Comparison of ENCODE assay signal across 8 cellular contexts in genomic region chr19:56367829-56368711, GRCh38. TPM values are rescaled to one million over a fixed set of nuclear protein-coding genes. Genes with fewer than 3 reads are reported as not detected.
DNase-seq lines count a peak whose midpoint lies in the region; ATAC-seq and TF ChIP-seq lines count a peak whose summit lies in the region.

No MANE protein-coding gene starts in this region.

- intact Hi-C loops in CD4-positive, alpha-beta T cell (cut with DNase I, micrococcal nuclease): no loop called here
- intact Hi-C loops in colonic mucosa (cut with DNase I): no loop called here

- H3K4me1 Mint-ChIP-seq in CD4-positive, alpha-beta T cell (ENCODE audit: low read depth): peaks cover 27% of the 10 kb centered on the region
- peaks cover 25% of the 10 kb centered on the region for H3K4me1 Mint-ChIP-seq in activated CD4-positive, alpha-beta T cell treated with anti-CD3 and anti-CD28 coated beads, Interleukin-2, amount 10 ng/mL, durations not matched to agents 7 days and 5 days

- no peaks in the 10 kb centered on the region for H3K4me1 ChIP-seq in colonic mucosa

- peak; percentile 53 to 79 (median 69) for DNase-seq in CD4-positive, alpha-beta T cell
- peak; percentile 96 for DNase-seq in H4 (ENCODE audit: low spot score)
- DNase-seq in NCI-H2107 treated with DMSO at 0.1 percent for 48 hours (lab: John Stamatoyannopoulos, UW; ENCODE audit: unreplicated experiment): peak; percentile 51
- peak; percentile 89 for DNase-seq in activated CD4-positive, alpha-beta T cell treated with anti-CD3 and anti-CD28 coated beads, Interleukin-2, amount 10 ng/mL, durations not matched to agents 7 days and 5 days
- DNase-seq in colonic mucosa: peak; percentile 89
- peak; percentile 90 for DNase-seq in kidney glomerular epithelial cell (lab: John Stamatoyannopoulos, UW)
- peak; percentile 71 for DNase-seq in stimulated activated CD4-positive, alpha-beta T cell treated with anti-CD3 and anti-CD28 coated beads, Interleukin-12 subunit alpha, Interleukin-12 subunit beta, amount 100 ng/mL, for 4 hours

- peaks cover 93% of the 10 kb centered on the region for H3K36me3 Mint-ChIP-seq in CD4-positive, alpha-beta T cell (ENCODE audit: low read depth)
- H3K36me3 Mint-ChIP-seq in activated CD4-positive, alpha-beta T cell treated with anti-CD3 and anti-CD28 coated beads, Interleukin-2, amount 10 ng/mL, durations not matched to agents 7 days and 5 days (ENCODE audit: low read depth): peaks cover 60% of the 10 kb centered on the region

- TF ChIP-seq CTCF in CD4-positive, alpha-beta T cell (IDR thresholded peaks at IDR 0.05): no peak
- no peak for TF ChIP-seq CTCF in colonic mucosa (IDR thresholded peaks at IDR 0.05)

- H3K4me3 Mint-ChIP-seq in CD4-positive, alpha-beta T cell: peak overlapping the region; percentile 95
- H3K4me3 Mint-ChIP-seq in activated CD4-positive, alpha-beta T cell treated with anti-CD3 and anti-CD28 coated beads, Interleukin-2, amount 10 ng/mL, durations not matched to agents 7 days and 5 days: peak overlapping the region; percentile 94

- POLR2A ChIA-PET in CD4-positive, alpha-beta T cell (lab: Charles Lee): interaction anchor here (0.7 to 2.0 kb wide), 3 partner anchors 53 to 1379 kb away, joined by 3 to 10 read pairs (median 4); partner anchors contain the start of genes ZNF776, ZNF805 and ZSCAN5A
- POLR2A ChIA-PET in activated CD4-positive, alpha-beta T cell treated with anti-CD3 and anti-CD28 coated beads, Interleukin-2, amount 10 ng/mL, durations not matched to agents 7 days and 5 days (lab: Charles Lee): no interaction called here

- no peaks in the 10 kb centered on the region for H3K36me3 ChIP-seq in colonic mucosa

- peak; percentile 91 for ATAC-seq in CD4-positive, alpha-beta T cell (ENCODE audit: poor library complexity)
- ATAC-seq in HG02588 (IDR thresholded peaks at IDR 0.05; ENCODE audit: unreplicated experiment): no peak

- CTCF ChIA-PET in CD4-positive, alpha-beta T cell (lab: Charles Lee): no interaction called here
- CTCF ChIA-PET in activated CD4-positive, alpha-beta T cell treated with anti-CD3 and anti-CD28 coated beads, Interleukin-2, amount 10 ng/mL, durations not matched to agents 7 days and 5 days (lab: Charles Lee): no interaction called here

- no peaks in the 10 kb centered on the region for H3K27me3 ChIP-seq in CD4-positive, alpha-beta T cell (ENCODE audit: control insufficient read depth, insufficient read depth, low read length)
- no peaks in the 10 kb centered on the region for H3K27me3 ChIP-seq in colonic mucosa

- H3K27ac Mint-ChIP-seq in CD4-positive, alpha-beta T cell: peak overlapping the region; percentile 87
- H3K27ac Mint-ChIP-seq in activated CD4-positive, alpha-beta T cell treated with anti-CD3 and anti-CD28 coated beads, Interleukin-2, amount 10 ng/mL, durations not matched to agents 7 days and 5 days: peak overlapping the region; percentile 96

- no peaks in the 10 kb centered on the region for H3K27me3 Mint-ChIP-seq in CD4-positive, alpha-beta T cell
- no peaks in the 10 kb centered on the region for H3K27me3 Mint-ChIP-seq in activated CD4-positive, alpha-beta T cell treated with anti-CD3 and anti-CD28 coated beads, Interleukin-2, amount 10 ng/mL, durations not matched to agents 7 days and 5 days

- H3K9me3 ChIP-seq in CD4-positive, alpha-beta T cell (ENCODE audit: control insufficient read depth, low read length): peaks cover 33% of the 10 kb centered on the region
- no peaks in the 10 kb centered on the region for H3K9me3 ChIP-seq in colonic mucosa

- peak overlapping the region; percentile 45 for H3K27ac ChIP-seq in CD4-positive, alpha-beta T cell (ENCODE audit: low read depth, low read length)
- peak overlapping the region; percentile 58 for H3K27ac ChIP-seq in colonic mucosa

- peak overlapping the region; percentile 48 for H3K4me3 ChIP-seq in colonic mucosa

- H3K9ac ChIP-seq in colonic mucosa (ENCODE audit: low read depth in 2 of 2, low read length in 2 of 2): peak overlapping the region in 1 of 2 donors; percentile 84

- peaks cover 17% of the 10 kb centered on the region for H3K9me3 Mint-ChIP-seq in CD4-positive, alpha-beta T cell
- H3K9me3 Mint-ChIP-seq in activated CD4-positive, alpha-beta T cell treated with anti-CD3 and anti-CD28 coated beads, Interleukin-2, amount 10 ng/mL, durations not matched to agents 7 days and 5 days: peaks cover 59% of the 10 kb centered on the region

RNA-seq across cellular contexts. Expression of gene ZNF582, which starts 25.3 kb away (rescaled TPM):
- total RNA-seq in CD4-positive, alpha-beta T cell: 1 to 10 TPM; 1.5 to 1.8 TPM
- total RNA-seq in H4 (2014; rRNA removed; shearing (Covaris generic)): 6.8 and 8.8 TPM in 2 replicates
- 1 to 10 TPM; 2.9 to 3.7 TPM for total RNA-seq in activated CD4-positive, alpha-beta T cell treated with anti-CD3 and anti-CD28 coated beads, Interleukin-2, amount 10 ng/mL, durations not matched to agents 7 days and 5 days
- total RNA-seq in colonic mucosa: 1 to 10 TPM; 1.1 to 1.4 TPM

RNA-seq across cellular contexts. Expression of gene ZNF583, which starts 36.1 kb away (rescaled TPM):
- total RNA-seq in CD4-positive, alpha-beta T cell: 1 to 10 TPM in 1 of 2 experiments, under 1 TPM in 1; 0.95 to 1.5 TPM
- 10.6 and 12.4 TPM in 2 replicates for total RNA-seq in H4 (2014; rRNA removed; shearing (Covaris generic))
- total RNA-seq in activated CD4-positive, alpha-beta T cell treated with anti-CD3 and anti-CD28 coated beads, Interleukin-2, amount 10 ng/mL, durations not matched to agents 7 days and 5 days: 1 to 10 TPM; 5.8 TPM
- total RNA-seq in colonic mucosa: 1 to 10 TPM; 1.3 to 2.1 TPM

RNA-seq across cellular contexts. Expression of gene ZSCAN5A, which starts 53.4 kb away (rescaled TPM):
- 1 to 10 TPM; 3.3 to 4.4 TPM for total RNA-seq in CD4-positive, alpha-beta T cell
- 7.0 and 12.7 TPM in 2 replicates for total RNA-seq in H4 (2014; rRNA removed; shearing (Covaris generic))
- 1 to 10 TPM; 9.3 to 9.4 TPM for total RNA-seq in activated CD4-positive, alpha-beta T cell treated with anti-CD3 and anti-CD28 coated beads, Interleukin-2, amount 10 ng/mL, durations not matched to agents 7 days and 5 days
- 10 to 100 TPM in 1 of 2 donors, 1 to 10 TPM in 1; 9.8 to 12.1 TPM for total RNA-seq in colonic mucosa
